Comparison of ENCODE assay signal across 14 cellular contexts in the genomic region with DNA sequence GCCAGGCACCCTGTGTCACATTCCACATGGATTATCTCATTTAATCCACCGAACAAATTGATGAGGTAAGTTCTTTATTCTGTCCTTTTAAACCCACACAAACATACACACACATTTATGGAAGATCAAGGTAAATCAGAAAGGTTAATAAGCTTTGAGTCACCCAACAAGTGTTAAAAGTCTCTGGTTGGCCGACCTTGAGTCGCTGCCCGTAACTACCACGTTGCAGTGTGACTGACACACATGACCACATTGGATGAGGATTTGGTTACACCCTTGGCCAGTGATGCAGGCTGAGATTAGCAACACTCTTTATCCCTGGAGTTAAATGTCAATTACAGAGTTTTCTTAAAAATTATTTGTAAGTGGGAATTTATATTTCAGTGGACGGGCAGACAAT. TPM values are rescaled to one million over a fixed set of nuclear protein-coding genes. Genes with fewer than 3 reads are reported as not detected.
DNase-seq lines count a peak whose midpoint lies in the region; ATAC-seq and TF ChIP-seq lines count a peak whose summit lies in the region.
"Had no signal": no experiment of that assay in that cellular context is flagged by ENCODE, and none has a peak within 500 bp of the region (broad histone marks: within the 10 kb centered on the region; RNA-seq: fewer than 3 reads in every experiment).

No MANE protein-coding gene starts in this region.

- H3K27ac Mint-ChIP-seq in stimulated activated memory B cell treated with anti-CD40 and anti-IgM and Interleukin-4, amounts not matched to agents 10 μg/mL and 1 μg/mL and 100 μg/mL, for 72 hours: peak overlapping the region; percentile 59

- H3K27me3 Mint-ChIP-seq in stimulated activated memory B cell treated with anti-CD40 and anti-IgM and Interleukin-4, amounts not matched to agents 10 μg/mL and 1 μg/mL and 100 μg/mL, for 72 hours: peaks cover 9% of the 10 kb centered on the region

- no peaks in the 10 kb centered on the region for H3K9me3 Mint-ChIP-seq in stimulated activated memory B cell treated with anti-CD40 and anti-IgM and Interleukin-4, amounts not matched to agents 10 μg/mL and 1 μg/mL and 100 μg/mL, for 72 hours

- peaks cover 27% of the 10 kb centered on the region for H3K36me3 Mint-ChIP-seq in stimulated activated memory B cell treated with anti-CD40 and anti-IgM and Interleukin-4, amounts not matched to agents 10 μg/mL and 1 μg/mL and 100 μg/mL, for 72 hours

- H3K4me3 ChIP-seq in body of pancreas (no peak overlapping the region), PC-3 (ENCODE audit: low read length) (no peak overlapping the region)
- H3K4me3 ChIP-seq: smooth muscle cell had no signal

- intact Hi-C loops in body of pancreas (cut with DNase I): no loop called here
- intact Hi-C loops in PC-3 (cut with micrococcal nuclease): no loop called here

- 37 to 50% methylated on average over 6 of the region's 6 CpGs for WGBS in body of pancreas, 2 donors

- TF ChIP-seq CTCF in body of pancreas (IDR thresholded peaks at IDR 0.05) (no peak), PC-3 (conservative IDR thresholded peaks at IDR 0.05; ENCODE audit: low read depth, low read length) (no peak)

- no peaks in the 10 kb centered on the region for H3K36me3 ChIP-seq in body of pancreas (replicated peaks in 1 of 2; ENCODE audit: insufficient read depth in 1 of 2, low read depth in 2 of 2)
- no peaks in the 10 kb centered on the region for H3K36me3 ChIP-seq in PC-3 (ENCODE audit: low read depth, low read length)

- H4K20me1 ChIP-seq in PC-3 (ENCODE audit: low read length): no peaks in the 10 kb centered on the region

- POLR2A ChIA-PET in PC-3 (lab: Charles Lee; ENCODE audit: unreplicated experiment): no interaction called here

- no peak overlapping the region for H2AFZ ChIP-seq in PC-3 (ENCODE audit: low read length)

- H3K27ac ChIP-seq in body of pancreas: peak overlapping the region in 3 of 4 donors; percentile 34 to 59 (median 37)
- no peak overlapping the region for H3K27ac ChIP-seq in PC-3 (ENCODE audit: low read length)

- peak overlapping the region; percentile 10 for H3K4me3 Mint-ChIP-seq in stimulated activated memory B cell treated with anti-CD40 and anti-IgM and Interleukin-4, amounts not matched to agents 10 μg/mL and 1 μg/mL and 100 μg/mL, for 72 hours

- no peak overlapping the region for H3K4me2 ChIP-seq in PC-3 (ENCODE audit: low read length)
- H3K4me2 ChIP-seq: smooth muscle cell had no signal

- BruUV-seq in PC-3 (replicated peaks; lab: Mats Ljungman, UMichigan): no TSS peak

- H3K27me3 ChIP-seq in body of pancreas (no peaks in the 10 kb centered on the region), PC-3 (ENCODE audit: low read length) (no peaks in the 10 kb centered on the region)

- H3K4me1 Mint-ChIP-seq in stimulated activated memory B cell treated with anti-CD40 and anti-IgM and Interleukin-4, amounts not matched to agents 10 μg/mL and 1 μg/mL and 100 μg/mL, for 72 hours: peaks cover 47% of the 10 kb centered on the region

- DNase-seq in NCI-H524 (lab: John Stamatoyannopoulos, UW) (peak; percentile 32 to 51), NCI-H524 treated with DMSO at 0.1 percent for 48 hours (lab: John Stamatoyannopoulos, UW) (no peak), body of pancreas (peak; percentile 58 to 73 (median 70)), PC-3 (no peak)
- no peak for DNase-seq in effector CD4-positive, alpha-beta T cell
- DNase-seq: 8988T, amniotic stem cell, HCEC 1CT, NCI-H1417 treated with DMSO at 0.1 percent for 48 hours, OCI-M1 had no signal

- CTCF ChIA-PET in PC-3 (lab: Charles Lee): no interaction called here

- no peaks in the 10 kb centered on the region for H3K9me3 ChIP-seq in body of pancreas
- no peaks in the 10 kb centered on the region for H3K9me3 ChIP-seq in PC-3 (ENCODE audit: low read length)

- TF ChIP-seq POLR2A in body of pancreas (IDR thresholded peaks at IDR 0.05): no peak

- no peaks in the 10 kb centered on the region for H3K9me2 ChIP-seq in PC-3 (replicated peaks; ENCODE audit: low read length)

- no peak overlapping the region for H3K9ac ChIP-seq in PC-3 (ENCODE audit: low read length)

- H3K4me1 ChIP-seq in body of pancreas: peaks cover 20% of the 10 kb centered on the region
- H3K4me1 ChIP-seq in PC-3 (ENCODE audit: insufficient read depth, low read length): no peaks in the 10 kb centered on the region

- no peaks in the 10 kb centered on the region for H3F3A ChIP-seq in PC-3 (ENCODE audit: low read length, unreplicated experiment)

- ATAC-seq in HG03135 (IDR thresholded peaks at IDR 0.05; ENCODE audit: unreplicated experiment): peak; percentile 46
- ATAC-seq in body of pancreas: peak; percentile 84
- peak; percentile 74 for ATAC-seq in stimulated activated memory B cell treated with anti-CD40 and anti-IgM and Interleukin-4, amounts not matched to agents 10 μg/mL and 1 μg/mL and 100 μg/mL, for 72 hours
- no peak for ATAC-seq in PC-3
- ATAC-seq in GM19023 (IDR thresholded peaks at IDR 0.05; ENCODE audit: unreplicated experiment): no peak

- no peaks in the 10 kb centered on the region for H3K79me2 ChIP-seq in PC-3 (ENCODE audit: low read length)

RNA-seq across cellular contexts. Expression of a gene that starts 19.2 kb away (rescaled TPM):
- total RNA-seq in body of pancreas (10 to 100 TPM; 85.7 to 86.1 TPM), PC-3 (2014; rRNA removed) (35.3 and 36.0 TPM in 2 replicates)

Comparison
In these comparisons a context has a peak if more than half of its experiments do, and no peak if none do; other contexts are left out.
1. DNase-seq: peak in NCI-H524 (2 of 2) and body of pancreas (4 of 4); none in NCI-H524 treated with DMSO at 0.1 percent for 48 hours (single experiment), effector CD4-positive, alpha-beta T cell (single experiment) and PC-3 (single experiment).
2. ATAC-seq: peak in HG03135 (single experiment), body of pancreas (single experiment) and stimulated activated memory B cell treated with anti-CD40 and anti-IgM and Interleukin-4, amounts not matched to agents 10 μg/mL and 1 μg/mL and 100 μg/mL, for 72 hours (single experiment); none in PC-3 (single experiment) and GM19023 (single experiment).